In genomic region chr22:26462051-26462450, GRCh38 we compare ENCODE assay signal across 1 cellular context.
TF ChIP-seq lines count a peak whose summit lies in the region.

No MANE protein-coding gene starts in this region.

TF ChIP-seq in HepG2, 621 proteins besides CTCF, POLR2A, EP300 and RAD21:
- TF ChIP-seq HOXA3 (CRISPR knock-in tag; IDR thresholded peaks at IDR 0.05) = no peak
- TF ChIP-seq, protein P1, sequence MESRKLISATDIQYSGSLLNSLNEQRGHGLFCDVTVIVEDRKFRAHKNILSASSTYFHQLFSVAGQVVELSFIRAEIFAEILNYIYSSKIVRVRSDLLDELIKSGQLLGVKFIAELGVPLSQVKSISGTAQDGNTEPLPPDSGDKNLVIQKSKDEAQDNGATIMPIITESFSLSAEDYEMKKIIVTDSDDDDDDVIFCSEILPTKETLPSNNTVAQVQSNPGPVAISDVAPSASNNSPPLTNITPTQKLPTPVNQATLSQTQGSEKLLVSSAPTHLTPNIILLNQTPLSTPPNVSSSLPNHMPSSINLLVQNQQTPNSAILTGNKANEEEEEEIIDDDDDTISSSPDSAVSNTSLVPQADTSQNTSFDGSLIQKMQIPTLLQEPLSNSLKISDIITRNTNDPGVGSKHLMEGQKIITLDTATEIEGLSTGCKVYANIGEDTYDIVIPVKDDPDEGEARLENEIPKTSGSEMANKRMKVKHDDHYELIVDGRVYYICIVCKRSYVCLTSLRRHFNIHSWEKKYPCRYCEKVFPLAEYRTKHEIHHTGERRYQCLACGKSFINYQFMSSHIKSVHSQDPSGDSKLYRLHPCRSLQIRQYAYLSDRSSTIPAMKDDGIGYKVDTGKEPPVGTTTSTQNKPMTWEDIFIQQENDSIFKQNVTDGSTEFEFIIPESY (CRISPR knock-in tag; IDR thresholded peaks at IDR 0.05) = no peak
- no peak for TF ChIP-seq ZNF138 (CRISPR knock-in tag; IDR thresholded peaks at IDR 0.05; ENCODE audit: low read depth)
- no peak for TF ChIP-seq TP53 (CRISPR knock-in tag; conservative IDR thresholded peaks at IDR 0.05)
- TF ChIP-seq, protein P2, sequence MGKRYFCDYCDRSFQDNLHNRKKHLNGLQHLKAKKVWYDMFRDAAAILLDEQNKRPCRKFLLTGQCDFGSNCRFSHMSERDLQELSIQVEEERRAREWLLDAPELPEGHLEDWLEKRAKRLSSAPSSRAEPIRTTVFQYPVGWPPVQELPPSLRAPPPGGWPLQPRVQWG (CRISPR knock-in tag; IDR thresholded peaks at IDR 0.05; ENCODE audit: borderline replicate concordance, low read depth) = no peak
- TF ChIP-seq ZNF766 (CRISPR knock-in tag; IDR thresholded peaks at IDR 0.05; ENCODE audit: borderline replicate concordance) = no peak
- no peak for TF ChIP-seq ZNF354B (CRISPR knock-in tag; IDR thresholded peaks at IDR 0.05)
- no peak for TF ChIP-seq JDP2 (CRISPR knock-in tag; IDR thresholded peaks at IDR 0.05; ENCODE audit: borderline replicate concordance)
- no peak for TF ChIP-seq MEIS1 (CRISPR knock-in tag; IDR thresholded peaks at IDR 0.05; ENCODE audit: borderline replicate concordance)
- TF ChIP-seq CEBPG (CRISPR knock-in tag; IDR thresholded peaks at IDR 0.05) = 0 out of 2 replicates have a peak, but pooled peaks have one; percentile 32
- TF ChIP-seq ZNF777 (CRISPR knock-in tag; IDR thresholded peaks at IDR 0.05) = no peak
- no peak for TF ChIP-seq KLF9 (CRISPR knock-in tag; IDR thresholded peaks at IDR 0.05; ENCODE audit: low read depth)
- peak; percentile 67 for TF ChIP-seq CEBPB (IDR thresholded peaks at IDR 0.05; ENCODE audit: borderline replicate concordance, low read depth, low read length)
